8 cellular contexts compared by ENCODE assay signal in the genomic region with DNA sequence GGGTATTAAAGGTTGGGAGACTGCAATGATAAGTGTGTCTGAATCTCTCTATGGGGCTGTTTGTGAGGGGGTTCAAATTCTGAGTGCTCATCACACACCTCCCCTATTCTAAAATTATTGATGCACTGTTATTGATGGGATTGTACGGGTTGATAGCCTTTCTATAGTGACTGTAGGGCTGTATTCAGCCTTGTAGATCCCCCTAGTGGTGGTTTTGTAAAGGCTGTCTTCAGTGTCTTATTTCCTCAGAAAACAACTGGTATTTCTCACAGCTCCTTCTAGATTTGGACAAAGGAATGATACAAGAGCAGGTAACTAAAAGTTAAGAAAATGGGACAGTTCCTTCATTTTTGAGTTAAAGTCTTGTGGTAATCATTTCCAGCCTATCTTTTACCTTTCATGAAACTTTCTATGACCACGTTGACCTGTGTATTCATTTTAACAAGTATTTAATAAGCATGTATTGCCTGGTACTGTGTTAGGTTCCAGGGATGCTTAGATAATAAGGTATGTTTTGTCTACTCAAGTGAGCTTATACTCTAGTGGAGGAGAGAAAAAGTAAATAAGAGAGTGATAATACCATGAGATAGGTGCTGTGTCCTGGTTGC. TPM values are rescaled to one million over a fixed set of nuclear protein-coding genes. Genes with fewer than 3 reads are reported as not detected.
A peak's percentile ranks its signal among the peaks of the same experiment; 100 is the strongest.
DNase-seq lines count a peak whose midpoint lies in the region; ATAC-seq and TF ChIP-seq lines count a peak whose summit lies in the region.

No MANE protein-coding gene starts in this region.

- H3K36me3 Mint-ChIP-seq in activated T-cell treated with anti-CD3 and anti-CD28 coated beads, Interleukin-2, amount 50 U/mL, for 4 hours (ENCODE audit: insufficient read depth) = peaks cover 17% of the 10 kb centered on the region
- peaks cover 13% of the 10 kb centered on the region for H3K36me3 Mint-ChIP-seq in endothelial cell (ENCODE audit: low read depth, unreplicated experiment)
- peaks cover 0 to 76% (median 4%) of the 10 kb centered on the region in 3 donors for H3K36me3 Mint-ChIP-seq in naive thymus-derived CD8-positive, alpha-beta T cell

- peak; percentile 72 for TF ChIP-seq CTCF in LNCaP clone FGC (IDR thresholded peaks at IDR 0.05; ENCODE audit: control insufficient read depth, extremely low read depth, insufficient read depth)
- TF ChIP-seq CTCF in endothelial cell (IDR thresholded peaks at IDR 0.05; ENCODE audit: unreplicated experiment) = peak; percentile 63

- no peak overlapping the region for H3K4me3 Mint-ChIP-seq in activated T-cell treated with anti-CD3 and anti-CD28 coated beads, Interleukin-2, amount 50 U/mL, for 4 hours
- H3K4me3 Mint-ChIP-seq in endothelial cell (ENCODE audit: unreplicated experiment) = no peak overlapping the region
- H3K4me3 Mint-ChIP-seq in naive thymus-derived CD8-positive, alpha-beta T cell = no peak overlapping the region

- no peak overlapping the region for H3K4me3 ChIP-seq in LNCaP clone FGC (ENCODE audit: low read depth, low read length)

- POLR2A ChIA-PET in naive thymus-derived CD8-positive, alpha-beta T cell (lab: Charles Lee) = interaction anchor here (1.2 kb wide), 1 partner anchor 21 kb away, joined by 3 read pairs; the partner anchor contains the start of gene SMAD4

- DNase-seq in activated T-cell treated with anti-CD3 and anti-CD28 coated beads, Interleukin-2, amount 50 U/mL, for 4 hours = no peak
- no peak for DNase-seq in activated T-cell treated with anti-CD3 and anti-CD28 coated beads, Interleukin-2, amount 50 U/mL, for 1 hour
- DNase-seq in LNCaP clone FGC (ENCODE audit: low read depth) = no peak
- DNase-seq in SIG-M5 treated with dmso at 0.1 percent for 504 hours (lab: John Stamatoyannopoulos, UW; ENCODE audit: unreplicated experiment) = peak; percentile 66
- no peak for DNase-seq in endothelial cell (ENCODE audit: low spot score)
- DNase-seq in naive thymus-derived CD8-positive, alpha-beta T cell = peak in 5 of 10 donors; percentile 27 to 66 (median 63)
- DNase-seq in GM19240 (ENCODE audit: insufficient read length, low spot score) = no peak

- H3K27me3 Mint-ChIP-seq in activated T-cell treated with anti-CD3 and anti-CD28 coated beads, Interleukin-2, amount 50 U/mL, for 4 hours (ENCODE audit: low read depth) = no peaks in the 10 kb centered on the region
- no peaks in the 10 kb centered on the region for H3K27me3 Mint-ChIP-seq in endothelial cell (ENCODE audit: unreplicated experiment)
- H3K27me3 Mint-ChIP-seq in naive thymus-derived CD8-positive, alpha-beta T cell = no peaks in the 10 kb centered on the region

- no peaks in the 10 kb centered on the region for H3K9me3 Mint-ChIP-seq in activated T-cell treated with anti-CD3 and anti-CD28 coated beads, Interleukin-2, amount 50 U/mL, for 4 hours
- H3K9me3 Mint-ChIP-seq in endothelial cell (ENCODE audit: unreplicated experiment) = no peaks in the 10 kb centered on the region
- no peaks in the 10 kb centered on the region for H3K9me3 Mint-ChIP-seq in naive thymus-derived CD8-positive, alpha-beta T cell

- peak; percentile 87 to 90 for ATAC-seq in activated T-cell treated with anti-CD3 and anti-CD28 coated beads, Interleukin-2, amount 50 U/mL, for 4 hours
- ATAC-seq in GM21723 (IDR thresholded peaks at IDR 0.05; ENCODE audit: unreplicated experiment) = peak; percentile 90
- ATAC-seq in naive thymus-derived CD8-positive, alpha-beta T cell = peak; percentile 89 to 97

- H3K4me1 Mint-ChIP-seq in activated T-cell treated with anti-CD3 and anti-CD28 coated beads, Interleukin-2, amount 50 U/mL, for 4 hours (ENCODE audit: low read depth) = peaks cover 30% of the 10 kb centered on the region
- no peaks in the 10 kb centered on the region for H3K4me1 Mint-ChIP-seq in endothelial cell (ENCODE audit: unreplicated experiment)
- peaks cover 16 to 43% (median 34%) of the 10 kb centered on the region in 4 donors for H3K4me1 Mint-ChIP-seq in naive thymus-derived CD8-positive, alpha-beta T cell

- H3K27ac Mint-ChIP-seq in endothelial cell (ENCODE audit: unreplicated experiment) = no peak overlapping the region
- H3K27ac Mint-ChIP-seq in naive thymus-derived CD8-positive, alpha-beta T cell = peak overlapping the region in 9 of 10 donors; percentile 3 to 78 (median 13)

RNA-seq across cellular contexts. Expression of gene SMAD4, which starts 21.2 kb away (rescaled TPM):
- total RNA-seq in activated T-cell treated with anti-CD3 and anti-CD28 coated beads, Interleukin-2, amount 50 U/mL, for 4 hours = 10 to 100 TPM; 58.6 to 60.7 (median 59.6) TPM
- total RNA-seq in endothelial cell (ENCODE audit: unreplicated experiment) = 87.2 TPM
- 100 to 1,000 TPM; 156 to 169 TPM for total RNA-seq in naive thymus-derived CD8-positive, alpha-beta T cell
- 10 to 100 TPM; 46.0 to 69.2 (median 48.6) TPM for polyA plus RNA-seq in naive thymus-derived CD8-positive, alpha-beta T cell
